ENCODE assay signal across 8 cellular contexts in the genomic region with DNA sequence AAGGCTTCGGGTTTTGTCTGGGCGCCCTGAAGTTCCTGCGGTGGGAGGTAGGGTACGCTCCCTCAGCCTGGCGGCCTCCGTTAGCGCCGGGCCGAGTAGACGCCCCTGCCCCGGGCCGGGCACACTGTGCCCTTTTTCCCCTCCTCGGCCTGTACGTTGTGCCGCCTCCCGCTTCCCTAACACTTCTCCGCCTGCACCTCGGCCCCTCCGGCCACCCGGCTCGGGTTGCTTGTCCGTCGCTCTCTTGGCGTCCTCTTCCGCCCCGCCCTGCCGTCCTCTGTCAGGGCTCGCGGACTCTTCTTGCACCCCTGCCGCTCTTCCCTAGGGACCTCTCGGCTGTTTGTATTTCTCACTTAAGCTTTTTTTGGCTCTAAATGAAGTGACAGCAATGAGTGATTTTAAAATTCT. TPM values are rescaled to one million over a fixed set of nuclear protein-coding genes. Genes with fewer than 3 reads are reported as not detected.
DNase-seq lines count a peak whose midpoint lies in the region; ATAC-seq and TF ChIP-seq lines count a peak whose summit lies in the region.

No MANE protein-coding gene starts in this region.

- no peak for TF ChIP-seq RAD21 in IMR-90 (IDR thresholded peaks at IDR 0.05; ENCODE audit: low read length)

- H3K79me2 ChIP-seq in GM23248 (ENCODE audit: insufficient read depth) = peaks cover 45% of the 10 kb centered on the region

- no peak overlapping the region for H2BK120ac ChIP-seq in IMR-90 (ENCODE audit: low read depth, low read length)

- H3K79me1 ChIP-seq in IMR-90 (ENCODE audit: low read depth in 1 of 2, low read length in 2 of 2) = peaks cover 4 to 25% of the 10 kb centered on the region in 2 experiments; a peak in 3 of 4 replicates

- H3K18ac ChIP-seq in IMR-90 (ENCODE audit: low read depth, low read length) = no peak overlapping the region

- peaks cover 4% of the 10 kb centered on the region for H3K27me3 Mint-ChIP-seq in activated naive CD4-positive, alpha-beta T cell treated with anti-CD3 and anti-CD28 coated beads, Interleukin-2, amount 10 ng/mL, durations not matched to agents 7 days and 5 days
- H3K27me3 Mint-ChIP-seq in naive B cell = no peaks in the 10 kb centered on the region

- H3K27ac ChIP-seq in GM23248 = peak overlapping the region; percentile 93
- peak overlapping the region; percentile 4; the same call in 1 of the 2 replicates for H3K27ac ChIP-seq in IMR-90 (ENCODE audit: insufficient read depth, low read length)

- H3K4me3 ChIP-seq in GM23248 (peak overlapping the region; percentile 93), IMR-90 (ENCODE audit: insufficient read depth, low read depth, low read length) (peak overlapping the region; percentile 52), epithelial cell of esophagus (ENCODE audit: low read length) (peak overlapping the region; percentile 93)

- H3K23ac ChIP-seq in IMR-90 (ENCODE audit: low read depth, low read length) = peak overlapping the region; percentile 99

- no peak overlapping the region for H2AK9ac ChIP-seq in IMR-90 (replicated peaks; ENCODE audit: low read depth, low read length, poor library complexity)

- peak overlapping the region; percentile 87 for H3K9ac ChIP-seq in GM23248
- peak overlapping the region; percentile 56; the same call in 1 of the 2 replicates for H3K9ac ChIP-seq in IMR-90 (ENCODE audit: low read depth, low read length)

- peak overlapping the region; percentile 100; the same call in 1 of the 2 replicates for H3K56ac ChIP-seq in IMR-90 (ENCODE audit: extremely low read depth, insufficient read depth, low read length)

- intact Hi-C loops in IMR-90 (cut with micrococcal nuclease) = loop anchor here (1.0 to 2.0 kb wide), 2 partner anchors 100 to 300 kb away; a partner anchor contains a TSS

- BruUV-seq in IMR-90 (replicated peaks; lab: Mats Ljungman, UMichigan) = TSS peak; percentile 64

- H4K8ac ChIP-seq in IMR-90 (ENCODE audit: low read depth in 2 of 2, low read length in 2 of 2) = no peak overlapping the region; a peak in 2 of 4 replicates

- dilution Hi-C loops in IMR-90 (cut with HindIII; ENCODE audit: low sequenced_read_pairs, unreplicated experiment) = no loop called here

- no peak overlapping the region for H2AK5ac ChIP-seq in IMR-90 (ENCODE audit: low read depth, low read length)

- no peak overlapping the region for H2BK15ac ChIP-seq in IMR-90 (ENCODE audit: low read depth, low read length)

- no peaks in the 10 kb centered on the region for H3K9me1 ChIP-seq in IMR-90 (ENCODE audit: insufficient read depth, low read length)

- no peak overlapping the region for H2BK5ac ChIP-seq in IMR-90 (ENCODE audit: low read depth, low read length, poor library complexity, severe bottlenecking)

- H3F3A ChIP-seq in GM23248 (ENCODE audit: insufficient read depth) = peaks cover 12% of the 10 kb centered on the region

- H3K4me1 ChIP-seq in GM23248 (ENCODE audit: insufficient read depth) = no peaks in the 10 kb centered on the region
- no peaks in the 10 kb centered on the region for H3K4me1 ChIP-seq in IMR-90 (ENCODE audit: control insufficient read depth, insufficient read depth, low read length)

- no peak for TF ChIP-seq CTCF in IMR-90 (conservative IDR thresholded peaks at IDR 0.05; ENCODE audit: low read depth, low read length)
- peak; percentile 27 for TF ChIP-seq CTCF in epithelial cell of esophagus (IDR thresholded peaks at IDR 0.05; ENCODE audit: insufficient read depth, low read depth, low read length, missing control alignments)

- H3K27me3 ChIP-seq in GM23248 (replicated peaks; ENCODE audit: insufficient read depth) (no peaks in the 10 kb centered on the region), IMR-90 (ENCODE audit: control insufficient read depth, insufficient read depth, low read length) (no peaks in the 10 kb centered on the region)

- TF ChIP-seq POLR2A in IMR-90 (IDR thresholded peaks at IDR 0.05; ENCODE audit: low read depth, low read length) = no peak

- H3K4me2 ChIP-seq in GM23248 (ENCODE audit: unreplicated experiment) = peak overlapping the region; percentile 79
- peak overlapping the region; percentile 31 for H3K4me2 ChIP-seq in IMR-90 (ENCODE audit: low read depth, low read length)

- peaks cover 40% of the 10 kb centered on the region for H3K4me1 Mint-ChIP-seq in activated naive CD4-positive, alpha-beta T cell treated with anti-CD3 and anti-CD28 coated beads, Interleukin-2, amount 10 ng/mL, durations not matched to agents 7 days and 5 days
- peaks cover 12 to 31% (median 14%) of the 10 kb centered on the region in 3 donors for H3K4me1 Mint-ChIP-seq in naive B cell

- peak overlapping the region; percentile 97 for H3K27ac Mint-ChIP-seq in activated naive CD4-positive, alpha-beta T cell treated with anti-CD3 and anti-CD28 coated beads, Interleukin-2, amount 10 ng/mL, durations not matched to agents 7 days and 5 days
- H3K27ac Mint-ChIP-seq in naive B cell = peak overlapping the region; percentile 51 to 100 (median 99)

- no peak for DNase-seq in activated naive CD4-positive, alpha-beta T cell treated with anti-CD3 and anti-CD28 coated beads, Interleukin-2, amount 10 ng/mL, durations not matched to agents 7 days and 5 days
- DNase-seq in activated naive CD4-positive, alpha-beta T cell (lab: John Stamatoyannopoulos, UW) = no peak
- DNase-seq in GM23248 = peak; percentile 82
- peak; percentile 16 for DNase-seq in IMR-90
- peak; percentile 82 for DNase-seq in SKM-1 (lab: John Stamatoyannopoulos, UW; ENCODE audit: unreplicated experiment)
- peak; percentile 52 for DNase-seq in epithelial cell of esophagus (ENCODE audit: low read depth)
- no peak for DNase-seq in naive B cell
- DNase-seq in NCI-H226 = no peak

- H2BK20ac ChIP-seq in IMR-90 (ENCODE audit: low read depth, low read length) = no peak overlapping the region

- no peak overlapping the region for H3K4ac ChIP-seq in IMR-90 (ENCODE audit: low read depth, low read length)

- H4K5ac ChIP-seq in IMR-90 (ENCODE audit: low read depth, low read length) = no peak overlapping the region

- peak overlapping the region; percentile 94 for H3K4me3 Mint-ChIP-seq in activated naive CD4-positive, alpha-beta T cell treated with anti-CD3 and anti-CD28 coated beads, Interleukin-2, amount 10 ng/mL, durations not matched to agents 7 days and 5 days
- peak overlapping the region; percentile 83 to 99 (median 96) for H3K4me3 Mint-ChIP-seq in naive B cell

- H4K91ac ChIP-seq in IMR-90 (ENCODE audit: insufficient read depth, low read depth, low read length) = no peak overlapping the region

- no peaks in the 10 kb centered on the region for H3K9me2 ChIP-seq in GM23248 (ENCODE audit: insufficient read depth)

- CTCF ChIA-PET in activated naive CD4-positive, alpha-beta T cell treated with anti-CD3 and anti-CD28 coated beads, Interleukin-2, amount 10 ng/mL, durations not matched to agents 7 days and 5 days (lab: Charles Lee) = interaction anchor here (0.6 to 1.2 kb wide), 2 partner anchors 8 to 74 kb away, joined by 3 to 6 read pairs; no protein-coding TSS in a partner anchor
- CTCF ChIA-PET in IMR-90 (lab: Yijun Ruan, JAX) = interaction anchor here (0.5 kb wide), 1 partner anchor 819 kb away, joined by 3 read pairs; no protein-coding TSS in a partner anchor

- WGBS in GM23248 (ENCODE audit: low coverage in 1 of 2, low lambda C conversion rate in 2 of 2, missing lambda C conversion rate in 2 of 2), 2 experiments = 1 to 2% methylated on average over 28 to 30 of the region's 31 CpGs
- 0% methylated on average over 9 of the region's 31 CpGs; no CpG with 5 or more reads in 1 of the 2 experiments for WGBS in IMR-90 (ENCODE audit: extremely low coverage in 2 of 2, insufficient read length in 1 of 2), 2 experiments

- H3K36me3 Mint-ChIP-seq in activated naive CD4-positive, alpha-beta T cell treated with anti-CD3 and anti-CD28 coated beads, Interleukin-2, amount 10 ng/mL, durations not matched to agents 7 days and 5 days = peaks cover 9% of the 10 kb centered on the region
- H3K36me3 Mint-ChIP-seq in naive B cell = no peaks in the 10 kb centered on the region

- H2AFZ ChIP-seq in GM23248 (peak overlapping the region; percentile 98), IMR-90 (replicated peaks; ENCODE audit: low read length, poor library complexity) (peak overlapping the region; percentile 93)

- H3K9me3 Mint-ChIP-seq in activated naive CD4-positive, alpha-beta T cell treated with anti-CD3 and anti-CD28 coated beads, Interleukin-2, amount 10 ng/mL, durations not matched to agents 7 days and 5 days = no peaks in the 10 kb centered on the region
- H3K9me3 Mint-ChIP-seq in naive B cell = no peaks in the 10 kb centered on the region

- no peaks in the 10 kb centered on the region for H4K20me1 ChIP-seq in GM23248 (ENCODE audit: insufficient read depth)
- H4K20me1 ChIP-seq in IMR-90 (ENCODE audit: insufficient read depth, low read length) = no peaks in the 10 kb centered on the region

- POLR2A ChIA-PET in IMR-90 (lab: Charles Lee; ENCODE audit: unreplicated experiment) = no interaction called here

- ATAC-seq in IMR-90 (ENCODE audit: low read depth) (peak; percentile 62), naive B cell (ENCODE audit: low read depth in 2 of 2) (peak; percentile 44 to 51)

- in situ Hi-C loops in GM23248 (cut with MboI) (no loop called here), IMR-90 (cut with MboI; ENCODE audit: low sequenced_read_pairs) (no loop called here)

- H3K14ac ChIP-seq in IMR-90 (replicated peaks; ENCODE audit: low read depth, low read length) = no peak overlapping the region

- H3K36me3 ChIP-seq in GM23248 (ENCODE audit: low read depth) = no peaks in the 10 kb centered on the region
- H3K36me3 ChIP-seq in IMR-90 (ENCODE audit: control insufficient read depth, insufficient read depth, low read length) = no peaks in the 10 kb centered on the region

- H3K9me3 ChIP-seq in GM23248 (ENCODE audit: low read depth) (no peaks in the 10 kb centered on the region), IMR-90 (ENCODE audit: control insufficient read depth, insufficient read depth, low read length) (no peaks in the 10 kb centered on the region)

RNA-seq across cellular contexts. Expression of a gene that starts 0.4 kb away (rescaled TPM):
- 14.5 and 19.1 TPM in 2 replicates for total RNA-seq in GM23248 (2014; rRNA removed; shearing (Covaris generic))
- polyA plus RNA-seq in GM23248 (2016; fragmentation: Nextera tagmentation; extraction: Ambion mirVana) (5.7 and 6.4 TPM in 2 replicates), IMR-90 (2012; rRNA removed) (2.2 and 3.1 TPM in 2 replicates), naive B cell (ENCODE audit: low read depth in 6 of 6) (1 to 10 TPM in 5 of 6 donors, under 1 TPM in 1; 0.96 to 2.1 (median 1.5) TPM)
- 25.1 and 32.5 TPM in 2 replicates for total RNA-seq in IMR-90 (2012; rRNA removed)
- polyA plus RNA-seq in IMR-90 (2012; cell fraction: cytosol; rRNA removed) = 0.26 and 0.31 TPM in 2 replicates
- 0.39 and 3.3 TPM in 2 replicates for polyA plus RNA-seq in IMR-90 (2012; cell fraction: nucleus; rRNA removed; ENCODE audit: low replicate concordance)

RNA-seq across cellular contexts. Expression of a gene that starts 25.3 kb away (rescaled TPM):
- total RNA-seq in GM23248 (2014; rRNA removed; shearing (Covaris generic)) = 10.5 and 12.8 TPM in 2 replicates
- polyA plus RNA-seq in GM23248 (2016; fragmentation: Nextera tagmentation; extraction: Ambion mirVana) (8.5 and 9.6 TPM in 2 replicates), IMR-90 (2012; rRNA removed) (7.2 and 7.4 TPM in 2 replicates), naive B cell (ENCODE audit: low read depth in 6 of 6) (10 to 100 TPM; 18.0 to 29.3 (median 25.6) TPM)
- 11.9 and 13.4 TPM in 2 replicates for total RNA-seq in IMR-90 (2012; rRNA removed)
- 8.1 and 8.6 TPM in 2 replicates for polyA plus RNA-seq in IMR-90 (2012; cell fraction: cytosol; rRNA removed)
- polyA plus RNA-seq in IMR-90 (2012; cell fraction: nucleus; rRNA removed; ENCODE audit: low replicate concordance) = 3.1 and 4.9 TPM in 2 replicates

RNA-seq across cellular contexts. Expression of a gene that starts 29.6 kb away (rescaled TPM):
- total RNA-seq in GM23248 (2014; rRNA removed; shearing (Covaris generic)) = 25.7 and 44.7 TPM in 2 replicates
- polyA plus RNA-seq in GM23248 (2016; fragmentation: Nextera tagmentation; extraction: Ambion mirVana) (26.2 and 29.5 TPM in 2 replicates), IMR-90 (2012; rRNA removed) (10.8 and 14.8 TPM in 2 replicates), naive B cell (ENCODE audit: low read depth in 6 of 6) (100 to 1,000 TPM; 199 to 261 (median 219) TPM)
- total RNA-seq in IMR-90 (2012; rRNA removed) = 13.3 and 15.1 TPM in 2 replicates
- 2.9 and 5.8 TPM in 2 replicates for polyA plus RNA-seq in IMR-90 (2012; cell fraction: cytosol; rRNA removed)
- 5.2 and 5.3 TPM in 2 replicates for polyA plus RNA-seq in IMR-90 (2012; cell fraction: nucleus; rRNA removed; ENCODE audit: low replicate concordance)

Comparison
In these comparisons a context has a peak if more than half of its experiments do, and no peak if none do; other contexts are left out.
1. DNase-seq: peak in GM23248 (single experiment), IMR-90 (single experiment), SKM-1 (single experiment) and epithelial cell of esophagus (single experiment); none in activated naive CD4-positive, alpha-beta T cell treated with anti-CD3 and anti-CD28 coated beads, Interleukin-2, amount 10 ng/mL, durations not matched to agents 7 days and 5 days (single experiment), activated naive CD4-positive, alpha-beta T cell (0 of 4), naive B cell (single experiment) and NCI-H226 (single experiment).
2. Peak in every context shown above with its lines, with median percentiles within 50 percentile points of each other: H3K4me3 ChIP-seq.